Comparison of ENCODE assay signal across 10 cellular contexts in the genomic region with DNA sequence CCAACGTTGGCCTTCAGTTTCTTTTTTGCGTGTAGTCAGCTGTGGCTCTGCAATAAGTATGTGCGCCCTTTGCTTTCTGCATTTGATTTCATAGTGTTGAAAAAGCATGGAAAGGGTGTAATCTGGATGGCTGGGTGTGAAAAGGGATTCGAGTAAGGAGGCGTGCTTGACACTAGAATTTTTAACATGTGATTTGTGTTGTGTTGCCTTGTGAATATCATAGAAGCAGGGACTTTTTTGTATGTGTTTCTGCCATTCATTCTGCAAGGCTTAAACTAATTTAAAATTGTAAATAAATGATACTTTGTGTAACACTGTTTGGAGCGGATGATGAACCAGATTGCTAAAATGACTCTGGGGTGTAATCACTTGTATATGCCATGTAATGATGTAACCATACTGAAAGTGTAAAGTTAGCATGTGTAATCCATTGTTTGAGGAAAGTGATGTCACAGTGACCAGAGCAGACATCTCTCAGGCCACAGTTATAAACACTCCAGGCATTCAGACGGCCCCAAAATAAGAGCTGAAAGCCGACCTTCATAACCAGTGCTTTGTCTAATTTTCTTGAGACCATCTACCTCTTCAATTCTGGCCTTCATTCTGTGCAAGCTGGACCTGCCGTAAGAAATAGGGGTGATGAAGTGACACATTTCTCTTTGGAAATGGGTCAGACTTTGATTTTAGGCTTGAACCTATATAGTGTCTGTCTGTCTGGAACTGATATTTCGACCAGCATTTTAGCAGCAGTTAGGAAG. TPM values are rescaled to one million over a fixed set of nuclear protein-coding genes. Genes with fewer than 3 reads are reported as not detected.
DNase-seq lines count a peak whose midpoint lies in the region; ATAC-seq and TF ChIP-seq lines count a peak whose summit lies in the region.
"Had no signal": no experiment of that assay in that cellular context is flagged by ENCODE, and none has a peak within 500 bp of the region (broad histone marks: within the 10 kb centered on the region; RNA-seq: fewer than 3 reads in every experiment).

No MANE protein-coding gene starts in this region.

- no peak for ATAC-seq in HG02852 (IDR thresholded peaks at IDR 0.05; ENCODE audit: unreplicated experiment)

- H3K9me3 Mint-ChIP-seq in nephron progenitor cell = peaks cover 8% of the 10 kb centered on the region
- H3K9me3 Mint-ChIP-seq: T-helper 1 cell treated with Interleukin-12 subunit alpha and Interleukin-12 subunit beta and Interleukin-4 antibody, amounts not matched to agents 30 μg/mL and 1 μg/mL, for 36 hours had no signal

- peak overlapping the region; percentile 74 for H3K4me3 Mint-ChIP-seq in nephron progenitor cell
- H3K4me3 Mint-ChIP-seq: T-helper 1 cell treated with Interleukin-12 subunit alpha and Interleukin-12 subunit beta and Interleukin-4 antibody, amounts not matched to agents 30 μg/mL and 1 μg/mL, for 36 hours had no signal

- DNase-seq in AG20443 (ENCODE audit: low spot score) = peak; percentile 52
- DNase-seq in SK-MEL-5 (ENCODE audit: low read depth, low spot score) = peak; percentile 41
- peak; percentile 80 for DNase-seq in fibroblast of pulmonary artery (ENCODE audit: low read depth)
- DNase-seq in nephron progenitor cell = no peak
- no peak for DNase-seq in stimulated activated naive CD4-positive, alpha-beta T cell treated with Interleukin-2 at 50 U/mL for 16 hours (lab: John Stamatoyannopoulos, UW)
- DNase-seq in 8988T = no peak
- no peak for DNase-seq in DMS79 (lab: John Stamatoyannopoulos, UW)

- H3K27me3 Mint-ChIP-seq in nephron progenitor cell (ENCODE audit: low read depth, poor library complexity) = peaks cover 8% of the 10 kb centered on the region

- H3K27ac Mint-ChIP-seq in nephron progenitor cell = peak overlapping the region; percentile 73
- H3K27ac Mint-ChIP-seq: T-helper 1 cell treated with Interleukin-12 subunit alpha and Interleukin-12 subunit beta and Interleukin-4 antibody, amounts not matched to agents 30 μg/mL and 1 μg/mL, for 36 hours had no signal

- in situ Hi-C loops in SK-MEL-5 (cut with HindIII; ENCODE audit: low pct_unique_long_range_greater_than_20kb, low sequenced_read_pairs) = no loop called here

- peak overlapping the region; percentile 38 for H3K4me3 ChIP-seq in fibroblast of pulmonary artery (replicated peaks; ENCODE audit: low read depth, low read length)
- H3K4me3 ChIP-seq: hepatocyte had no signal

- H3K4me1 Mint-ChIP-seq in nephron progenitor cell = peaks cover 55% of the 10 kb centered on the region

- TF ChIP-seq CTCF in fibroblast of pulmonary artery (IDR thresholded peaks at IDR 0.05; ENCODE audit: low read length, missing control alignments) (no peak), nephron progenitor cell (IDR thresholded peaks at IDR 0.05) (no peak)

- peaks cover 5% of the 10 kb centered on the region for H3K36me3 Mint-ChIP-seq in nephron progenitor cell (ENCODE audit: low read depth)

RNA-seq across cellular contexts. Expression of a gene that starts 0.6 kb away (rescaled TPM):
- 1.1 and 4.1 TPM in 2 replicates for total RNA-seq in SK-MEL-5 (2014; rRNA removed; shearing (Covaris generic))
- 2.2 and 5.0 TPM in 2 replicates for polyA plus RNA-seq in SK-MEL-5 (2015; cell fraction: cytosol; rRNA removed)
- polyA plus RNA-seq in SK-MEL-5 (2015; cell fraction: nucleus; rRNA removed) = 4.9 TPM in 1 of 2 replicates, not detected in the other

RNA-seq across cellular contexts. Expression of a gene that starts 6.8 kb away (rescaled TPM):
- 1.5 and 2.2 TPM in 2 replicates for total RNA-seq in SK-MEL-5 (2014; rRNA removed; shearing (Covaris generic))
- 1.1 and 1.7 TPM in 2 replicates for polyA plus RNA-seq in SK-MEL-5 (2015; cell fraction: cytosol; rRNA removed)
- 0.35 and 4.5 TPM in 2 replicates for polyA plus RNA-seq in SK-MEL-5 (2015; cell fraction: nucleus; rRNA removed)

Comparison
In these comparisons a context has a peak if more than half of its experiments do, and no peak if none do; other contexts are left out.
1. DNase-seq: peak in AG20443 (single experiment), SK-MEL-5 (single experiment) and fibroblast of pulmonary artery (single experiment); none in nephron progenitor cell (single experiment), stimulated activated naive CD4-positive, alpha-beta T cell treated with Interleukin-2 at 50 U/mL for 16 hours (single experiment), 8988T (single experiment) and DMS79 (single experiment).